Comparison of ENCODE assay signal across 16 cellular contexts in the genomic region with DNA sequence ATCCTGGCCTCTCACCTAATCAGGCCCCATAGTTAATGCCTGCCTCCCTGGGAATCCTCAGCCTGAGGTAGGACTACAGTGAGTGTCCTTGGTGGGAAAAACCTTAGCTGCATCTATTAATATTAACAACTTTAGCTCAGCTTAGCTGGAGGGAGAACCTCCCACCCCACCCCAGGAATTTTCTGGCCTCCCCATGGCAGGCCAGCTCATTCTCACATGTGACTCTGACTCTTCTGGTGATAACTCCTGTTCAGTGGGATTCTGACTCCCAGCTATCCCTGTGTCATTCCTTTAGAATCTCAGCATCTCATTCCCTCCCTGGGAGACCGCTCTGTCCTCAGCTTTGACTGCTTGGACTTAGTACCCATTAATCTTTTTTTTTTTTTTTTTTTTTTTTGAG. TPM values are rescaled to one million over a fixed set of nuclear protein-coding genes. Genes with fewer than 3 reads are reported as not detected.
A peak's percentile ranks its signal among the peaks of the same experiment; 100 is the strongest.
DNase-seq lines count a peak whose midpoint lies in the region; ATAC-seq lines count a peak whose summit lies in the region.
"Had no signal": no experiment of that assay in that cellular context is flagged by ENCODE, and none has a peak within 500 bp of the region (broad histone marks: within the 10 kb centered on the region; RNA-seq: fewer than 3 reads in every experiment).

No MANE protein-coding gene starts in this region.

- H3K36me3 Mint-ChIP-seq in activated CD8-positive, alpha-beta T cell treated with anti-CD3 and anti-CD28 coated beads, Interleukin-2, amount 10 ng/mL, durations not matched to agents 7 days and 5 days (ENCODE audit: low read depth), result no peaks in the 10 kb centered on the region
- H3K36me3 Mint-ChIP-seq: naive thymus-derived CD8-positive, alpha-beta T cell had no signal

- H3K4ac ChIP-seq in mesendoderm (ENCODE audit: low read depth, low read length), result no peak overlapping the region

- no peak overlapping the region for H4K8ac ChIP-seq in mesendoderm (ENCODE audit: low read depth, low read length)

- H3K4me2 ChIP-seq in mesendoderm (ENCODE audit: low read length), result no peak overlapping the region

- H2BK15ac ChIP-seq in mesendoderm (replicated peaks; ENCODE audit: low read depth), result no peak overlapping the region

- H2BK120ac ChIP-seq in mesendoderm (ENCODE audit: low read depth, low read length), result no peak overlapping the region

- no peak overlapping the region for H3K4me3 Mint-ChIP-seq in activated CD8-positive, alpha-beta T cell treated with anti-CD3 and anti-CD28 coated beads, Interleukin-2, amount 10 ng/mL, durations not matched to agents 7 days and 5 days

- no peaks in the 10 kb centered on the region for H3K9me3 ChIP-seq in MG63
- H3K9me3 ChIP-seq: gastrocnemius medialis had no signal

- H3K9me3 Mint-ChIP-seq in activated CD8-positive, alpha-beta T cell treated with anti-CD3 and anti-CD28 coated beads, Interleukin-2, amount 10 ng/mL, durations not matched to agents 7 days and 5 days (ENCODE audit: insufficient read depth), result no peaks in the 10 kb centered on the region
- H3K9me3 Mint-ChIP-seq: naive thymus-derived CD8-positive, alpha-beta T cell had no signal

- H3K23ac ChIP-seq in mesendoderm (ENCODE audit: low read length), result no peak overlapping the region

- H3K27me3 ChIP-seq in MG63 (no peaks in the 10 kb centered on the region), mesendoderm (ENCODE audit: insufficient read depth, low read length, poor library complexity) (no peaks in the 10 kb centered on the region)
- H3K27me3 ChIP-seq: gastrocnemius medialis had no signal

- H3K36me3 ChIP-seq in MG63 (no peaks in the 10 kb centered on the region), mesendoderm (ENCODE audit: control insufficient read depth, insufficient read depth, low read length) (no peaks in the 10 kb centered on the region)
- H3K36me3 ChIP-seq: gastrocnemius medialis had no signal

- H3K4me3 ChIP-seq in MG63 (no peak overlapping the region), mesendoderm (ENCODE audit: low read length) (no peak overlapping the region)
- H3K4me3 ChIP-seq: gastrocnemius medialis had no signal

- no peak overlapping the region for H4K5ac ChIP-seq in mesendoderm (ENCODE audit: low read length)

- H2AK5ac ChIP-seq in mesendoderm (ENCODE audit: low read length), result no peak overlapping the region

- H3K18ac ChIP-seq in mesendoderm (ENCODE audit: low read length), result no peak overlapping the region

- no peak overlapping the region for H3K56ac ChIP-seq in mesendoderm (ENCODE audit: low read length)

- no CpG with 5 or more reads among the region's 1 CpG for WGBS in mesendoderm (ENCODE audit: extremely low coverage, insufficient coverage, low lambda C conversion rate)

- DNase-seq in Caki2 (ENCODE audit: low read depth) (peak; percentile 98), MG63 (peak; percentile 29), dedifferentiated amniotic fluid mesenchymal stem cell (ENCODE audit: extremely low spot score) (peak; percentile 23), mesendoderm (peak; percentile 35), caudate nucleus (lab: John Stamatoyannopoulos, UW) (no peak)
- DNase-seq in activated CD4-positive, CD25-positive, alpha-beta regulatory T cell (lab: John Stamatoyannopoulos, UW), result no peak
- DNase-seq in activated CD8-positive, alpha-beta T cell treated with anti-CD3 and anti-CD28 coated beads, Interleukin-2, amount 10 ng/mL, durations not matched to agents 7 days and 5 days, result no peak
- DNase-seq: activated naive CD4-positive, alpha-beta T cell treated with Interleukin-2 at 50 U/mL for 16 hours; dermis blood vessel endothelial cell; gastrocnemius medialis; naive thymus-derived CD8-positive, alpha-beta T cell; NCI-H2081 treated with DMSO at 0.1 percent for 48 hours had no signal

- no peaks in the 10 kb centered on the region for H3K79me2 ChIP-seq in mesendoderm (ENCODE audit: control insufficient read depth, insufficient read depth, low read length)

- H3K4me1 Mint-ChIP-seq in activated CD8-positive, alpha-beta T cell treated with anti-CD3 and anti-CD28 coated beads, Interleukin-2, amount 10 ng/mL, durations not matched to agents 7 days and 5 days (ENCODE audit: low read depth), result peaks cover 6% of the 10 kb centered on the region

- H3K4me1 ChIP-seq in mesendoderm (ENCODE audit: control insufficient read depth, low read depth, low read length), result no peaks in the 10 kb centered on the region
- H3K4me1 ChIP-seq: gastrocnemius medialis had no signal

- no peak overlapping the region for H2BK5ac ChIP-seq in mesendoderm (ENCODE audit: low read length)

- CTCF ChIA-PET in activated CD8-positive, alpha-beta T cell treated with anti-CD3 and anti-CD28 coated beads, Interleukin-2, amount 10 ng/mL, durations not matched to agents 7 days and 5 days (lab: Charles Lee), result no interaction called here

- POLR2A ChIA-PET in activated CD8-positive, alpha-beta T cell treated with anti-CD3 and anti-CD28 coated beads, Interleukin-2, amount 10 ng/mL, durations not matched to agents 7 days and 5 days (lab: Charles Lee), result no interaction called here

- in situ Hi-C loops in Caki2 (cut with HindIII; ENCODE audit: low pct_unique_long_range_greater_than_20kb, low sequenced_read_pairs), result no loop called here

- no peak overlapping the region for H3K27ac ChIP-seq in mesendoderm (ENCODE audit: low read depth, low read length)
- no peak overlapping the region for H3K27ac ChIP-seq in caudate nucleus (ENCODE audit: low read depth, low read length)
- H3K27ac ChIP-seq: gastrocnemius medialis, VCaP had no signal

- H3K9ac ChIP-seq in mesendoderm (ENCODE audit: low read length), result no peak overlapping the region

- H3K27me3 Mint-ChIP-seq in activated CD8-positive, alpha-beta T cell treated with anti-CD3 and anti-CD28 coated beads, Interleukin-2, amount 10 ng/mL, durations not matched to agents 7 days and 5 days (ENCODE audit: low read depth), result no peaks in the 10 kb centered on the region

- ATAC-seq in activated CD8-positive, alpha-beta T cell treated with anti-CD3 and anti-CD28 coated beads, Interleukin-2, amount 10 ng/mL, durations not matched to agents 7 days and 5 days, result no peak
- no peak for ATAC-seq in GM19351 (IDR thresholded peaks at IDR 0.05; ENCODE audit: unreplicated experiment)
- ATAC-seq: naive thymus-derived CD8-positive, alpha-beta T cell had no signal

- H3K79me1 ChIP-seq in mesendoderm (ENCODE audit: low read length), result no peaks in the 10 kb centered on the region

- no peak overlapping the region for H3K27ac Mint-ChIP-seq in activated CD8-positive, alpha-beta T cell treated with anti-CD3 and anti-CD28 coated beads, Interleukin-2, amount 10 ng/mL, durations not matched to agents 7 days and 5 days

RNA-seq across cellular contexts. Expression of a gene that starts 14.5 kb away (rescaled TPM):
- 3.5 and 4.9 TPM in 2 replicates for total RNA-seq in Caki2 (2014; rRNA removed; shearing (Covaris generic); ENCODE audit: low replicate concordance)
- not detected in 2 replicates for total RNA-seq in MG63 (2014; rRNA removed; shearing (Covaris generic); ENCODE audit: low replicate concordance)
- polyA plus RNA-seq in mesendoderm (2013, experiment 1 of 2), result 4.0 TPM
- 4.0 TPM for polyA plus RNA-seq in mesendoderm (2013, experiment 2 of 2)
- not detected for total RNA-seq in activated CD8-positive, alpha-beta T cell treated with anti-CD3 and anti-CD28 coated beads, Interleukin-2, amount 10 ng/mL, durations not matched to agents 7 days and 5 days
- total RNA-seq: dermis blood vessel endothelial cell; naive thymus-derived CD8-positive, alpha-beta T cell had no signal
- polyA plus RNA-seq: keratinocyte; naive thymus-derived CD8-positive, alpha-beta T cell had no signal

RNA-seq across cellular contexts. Expression of a gene that starts 17.6 kb away (rescaled TPM):
- not detected in 2 replicates for total RNA-seq in Caki2 (2014; rRNA removed; shearing (Covaris generic); ENCODE audit: low replicate concordance)
- total RNA-seq in MG63 (2014; rRNA removed; shearing (Covaris generic); ENCODE audit: low replicate concordance), result not detected in 2 replicates
- not detected for polyA plus RNA-seq in mesendoderm (2013, experiment 1 of 2)
- polyA plus RNA-seq in mesendoderm (2013, experiment 2 of 2), result not detected
- total RNA-seq in activated CD8-positive, alpha-beta T cell treated with anti-CD3 and anti-CD28 coated beads, Interleukin-2, amount 10 ng/mL, durations not matched to agents 7 days and 5 days, result not detected
- total RNA-seq: dermis blood vessel endothelial cell; naive thymus-derived CD8-positive, alpha-beta T cell; sciatic nerve had no signal
- polyA plus RNA-seq: keratinocyte; naive thymus-derived CD8-positive, alpha-beta T cell had no signal

RNA-seq across cellular contexts. Expression of a gene that starts 43.9 kb away (rescaled TPM):
- not detected in 2 replicates for total RNA-seq in Caki2 (2014; rRNA removed; shearing (Covaris generic); ENCODE audit: low replicate concordance)
- 0.72 TPM in 1 of 2 replicates, not detected in the other for total RNA-seq in MG63 (2014; rRNA removed; shearing (Covaris generic); ENCODE audit: low replicate concordance)
- polyA plus RNA-seq in mesendoderm (2013, experiment 1 of 2), result 0.52 TPM
- polyA plus RNA-seq in mesendoderm (2013, experiment 2 of 2), result 0.59 TPM
- 1 to 10 TPM; 2.6 to 3.0 TPM for total RNA-seq in activated CD8-positive, alpha-beta T cell treated with anti-CD3 and anti-CD28 coated beads, Interleukin-2, amount 10 ng/mL, durations not matched to agents 7 days and 5 days

Comparison
In these comparisons a context has a peak if more than half of its experiments do, and no peak if none do; other contexts are left out.
1. DNase-seq: peak in Caki2 (single experiment), MG63 (single experiment), dedifferentiated amniotic fluid mesenchymal stem cell (single experiment) and mesendoderm (single experiment); none in activated CD4-positive, CD25-positive, alpha-beta regulatory T cell (0 of 4), caudate nucleus (0 of 61) and activated CD8-positive, alpha-beta T cell treated with anti-CD3 and anti-CD28 coated beads, Interleukin-2, amount 10 ng/mL, durations not matched to agents 7 days and 5 days (single experiment).